ENCODE assay signal across 10 cellular contexts in genomic region chr18:28178720-28179119, GRCh38. TPM values are rescaled to one million over a fixed set of nuclear protein-coding genes. Genes with fewer than 3 reads are reported as not detected.
DNase-seq lines count a peak whose midpoint lies in the region; ATAC-seq, FAIRE-seq and TF ChIP-seq lines count a peak whose summit lies in the region.
"Had no signal": no experiment of that assay in that cellular context is flagged by ENCODE, and none has a peak within 500 bp of the region (broad histone marks: within the 10 kb centered on the region; RNA-seq: fewer than 3 reads in every experiment).

No MANE protein-coding gene starts in this region.

- H3K36me3 ChIP-seq in HUES64 (ENCODE audit: insufficient read depth, low read length) = no peaks in the 10 kb centered on the region
- no peaks in the 10 kb centered on the region for H3K36me3 ChIP-seq in endothelial cell of umbilical vein (ENCODE audit: control insufficient read depth in 2 of 2, extremely low read depth in 1 of 2, insufficient read depth in 2 of 2, low read length in 2 of 2)
- no peaks in the 10 kb centered on the region for H3K36me3 ChIP-seq in CD4-positive, alpha-beta memory T cell (ENCODE audit: insufficient read depth, low read length)

- H3K27me3 Mint-ChIP-seq in Calu3 (ENCODE audit: unreplicated experiment) = no peaks in the 10 kb centered on the region
- H3K27me3 Mint-ChIP-seq in neural crest cell (ENCODE audit: low read depth) = peaks cover 10% of the 10 kb centered on the region
- H3K27me3 Mint-ChIP-seq in CD4-positive, alpha-beta memory T cell = peaks cover 23 to 28% of the 10 kb centered on the region in 2 donors

- H3K9me3 ChIP-seq in HUES64 (ENCODE audit: insufficient read depth, low read depth, low read length) = no peaks in the 10 kb centered on the region
- no peaks in the 10 kb centered on the region for H3K9me3 ChIP-seq in endothelial cell of umbilical vein (replicated peaks; ENCODE audit: control insufficient read depth, insufficient read depth, low read length)
- no peaks in the 10 kb centered on the region for H3K9me3 ChIP-seq in CD4-positive, alpha-beta memory T cell (ENCODE audit: control insufficient read depth in 1 of 2, low read length in 2 of 2)

- H3K4me3 Mint-ChIP-seq in Calu3 (ENCODE audit: low read depth, unreplicated experiment) (peak overlapping the region; percentile 68), neural crest cell (peak overlapping the region; percentile 96)
- H3K4me3 Mint-ChIP-seq in CD4-positive, alpha-beta memory T cell = peak overlapping the region in 2 of 8 donors; percentile 59 to 60

- no peak for TF ChIP-seq POLR2A in endothelial cell of umbilical vein (IDR thresholded peaks at IDR 0.05; ENCODE audit: low read depth, low read length)

- peak overlapping the region; percentile 96 for H3K4me2 ChIP-seq in endothelial cell of umbilical vein (ENCODE audit: insufficient read depth, low read length)

- H3K4me1 ChIP-seq in HUES64 (ENCODE audit: insufficient read depth, low read length) (peaks cover 54% of the 10 kb centered on the region), endothelial cell of umbilical vein (ENCODE audit: control insufficient read depth, extremely low read depth, insufficient read depth, low read length) (peaks cover 21% of the 10 kb centered on the region)
- no peaks in the 10 kb centered on the region for H3K4me1 ChIP-seq in CD4-positive, alpha-beta memory T cell (ENCODE audit: insufficient read depth, low read length)

- ATAC-seq in GM18498 (IDR thresholded peaks at IDR 0.05; ENCODE audit: unreplicated experiment) = no peak

- H3K4me3 ChIP-seq in HUES64 (ENCODE audit: low read length) (peak overlapping the region; percentile 83), endothelial cell of umbilical vein (replicated peaks in 1 of 3; ENCODE audit: insufficient read depth in 1 of 3, low read depth in 1 of 3, low read length in 3 of 3) (peak overlapping the region in 2 of 3 experiments; percentile 50 to 98)
- no peak overlapping the region for H3K4me3 ChIP-seq in CD4-positive, alpha-beta memory T cell (ENCODE audit: low read length in 2 of 2)

- peaks cover 28% of the 10 kb centered on the region for H3K79me2 ChIP-seq in endothelial cell of umbilical vein (ENCODE audit: control insufficient read depth, insufficient read depth, low read length)

- H3K27me3 ChIP-seq in HUES64 (ENCODE audit: insufficient read depth, low read length) = peaks cover 44% of the 10 kb centered on the region
- H3K27me3 ChIP-seq in endothelial cell of umbilical vein (ENCODE audit: control insufficient read depth in 2 of 2, insufficient read depth in 2 of 2, low read length in 2 of 2) = peaks cover 0 to 1% of the 10 kb centered on the region in 2 experiments
- H3K27me3 ChIP-seq in CD4-positive, alpha-beta memory T cell (ENCODE audit: insufficient read depth, low read length) = no peaks in the 10 kb centered on the region

- H3K9me1 ChIP-seq in endothelial cell of umbilical vein (replicated peaks; ENCODE audit: control insufficient read depth, extremely low read depth, insufficient read depth, low read length) = no peaks in the 10 kb centered on the region

- FAIRE-seq in endothelial cell of umbilical vein (lab: Jason Lieb, UNC) = peak; percentile 61

- H3K4me1 Mint-ChIP-seq in Calu3 (ENCODE audit: low read depth, unreplicated experiment) = peaks cover 6% of the 10 kb centered on the region
- H3K4me1 Mint-ChIP-seq in neural crest cell = peaks cover 33% of the 10 kb centered on the region
- peaks cover 3 to 15% (median 7%) of the 10 kb centered on the region in 4 donors for H3K4me1 Mint-ChIP-seq in CD4-positive, alpha-beta memory T cell

- H3K27ac ChIP-seq in HUES64 (ENCODE audit: low read depth, low read length) (peak overlapping the region; percentile 86; the same call in 1 of the 2 replicates), endothelial cell of umbilical vein (ENCODE audit: insufficient read depth, low read depth, low read length) (no peak overlapping the region)
- H3K27ac ChIP-seq in CD4-positive, alpha-beta memory T cell (ENCODE audit: low read depth, low read length) = no peak overlapping the region

- 11% methylated on average over 5 of the region's 6 CpGs for WGBS in HUES64

- peak overlapping the region; percentile 98 for H2AFZ ChIP-seq in endothelial cell of umbilical vein (ENCODE audit: low read depth, low read length)

- dilution Hi-C loops in endothelial cell of umbilical vein (cut with MboI; ENCODE audit: extremely low pct_ligation_motif_present, low sequenced_read_pairs) = no loop called here

- POLR2A ChIA-PET in endothelial cell of umbilical vein (lab: Charles Lee) = no interaction called here
- POLR2A ChIA-PET in CD4-positive, alpha-beta memory T cell (lab: Charles Lee; ENCODE audit: partially characterized antibody) = no interaction called here

- CTCF ChIA-PET in Calu3 (lab: Charles Lee) = no interaction called here
- CTCF ChIA-PET in endothelial cell of umbilical vein (lab: Charles Lee) = interaction anchor here (0.8 to 2.7 kb wide), 4 partner anchors 9 to 573 kb away, joined by 3 to 13 read pairs (median 3); no protein-coding TSS in a partner anchor
- CTCF ChIA-PET in CD4-positive, alpha-beta memory T cell (lab: Charles Lee; ENCODE audit: partially characterized antibody) = no interaction called here

- TF ChIP-seq CTCF in Calu3 (IDR thresholded peaks at IDR 0.05; ENCODE audit: unreplicated experiment) (no peak), endothelial cell of umbilical vein (IDR thresholded peaks at IDR 0.05; ENCODE audit: extremely low read depth in 1 of 2, insufficient read depth in 1 of 2, low read depth in 1 of 2, low read length in 2 of 2) (no peak), neural crest cell (conservative IDR thresholded peaks at IDR 0.05) (no peak)

- no peaks in the 10 kb centered on the region for H4K20me1 ChIP-seq in endothelial cell of umbilical vein (replicated peaks; ENCODE audit: control insufficient read depth, extremely low read depth, insufficient read depth, low read length)

- DNase-seq in Calu3 (no peak), endothelial cell of umbilical vein (ENCODE audit: low read depth, low spot score) (peak; percentile 16), neural crest cell (ENCODE audit: low read depth, low spot score) (no peak), posterior cingulate gyrus (no peak)
- no peak for DNase-seq in activated naive CD4-positive, alpha-beta T cell treated with Interleukin-2 at 50 U/mL for 16 hours
- no peak for DNase-seq in CD4-positive, alpha-beta memory T cell
- DNase-seq: HCEC 1CT had no signal

- H3K27ac Mint-ChIP-seq in Calu3 (ENCODE audit: unreplicated experiment) = no peak overlapping the region
- H3K27ac Mint-ChIP-seq in neural crest cell (ENCODE audit: unreplicated experiment) = no peak overlapping the region
- H3K27ac Mint-ChIP-seq in CD4-positive, alpha-beta memory T cell = no peak overlapping the region

- peaks cover 8% of the 10 kb centered on the region for H3K9me3 Mint-ChIP-seq in Calu3 (ENCODE audit: low read depth, unreplicated experiment)
- no peaks in the 10 kb centered on the region for H3K9me3 Mint-ChIP-seq in neural crest cell
- peaks cover 0 to 31% (median 18%) of the 10 kb centered on the region in 8 donors for H3K9me3 Mint-ChIP-seq in CD4-positive, alpha-beta memory T cell

- H3K9ac ChIP-seq in HUES64 (ENCODE audit: low read depth, low read length) (peak overlapping the region; percentile 27), endothelial cell of umbilical vein (replicated peaks; ENCODE audit: extremely low read depth, insufficient read depth, low read length) (peak overlapping the region; percentile 83)

- peaks cover 14% of the 10 kb centered on the region for H3K36me3 Mint-ChIP-seq in Calu3 (ENCODE audit: insufficient read depth, unreplicated experiment)
- H3K36me3 Mint-ChIP-seq in neural crest cell (ENCODE audit: low read depth) = peaks cover 4% of the 10 kb centered on the region
- no peaks in the 10 kb centered on the region for H3K36me3 Mint-ChIP-seq in CD4-positive, alpha-beta memory T cell

- BruUV-seq in Calu3 (replicated peaks; lab: Mats Ljungman, UMichigan) (no TSS peak), endothelial cell of umbilical vein (replicated peaks; lab: Mats Ljungman, UMichigan) (no TSS peak)

- intact Hi-C loops in Calu3 (cut with micrococcal nuclease; ENCODE audit: unreplicated experiment) (no loop called here), endothelial cell of umbilical vein (cut with micrococcal nuclease) (loop anchor here (5.0 kb wide), 3 partner anchors 401 to 979 kb away; no protein-coding TSS in a partner anchor), posterior cingulate gyrus (cut with DNase I) (loop anchor here (5.0 to 10.0 kb wide), 3 partner anchors 91 to 574 kb away; no protein-coding TSS in a partner anchor)
- intact Hi-C loops in CD4-positive, alpha-beta memory T cell (cut with micrococcal nuclease) = no loop called here

TF ChIP-seq in endothelial cell of umbilical vein, 7 proteins besides CTCF, POLR2A, EP300 and RAD21:
- no peak for TF ChIP-seq GATA2 (IDR thresholded peaks at IDR 0.05; ENCODE audit: insufficient read depth, insufficient read length, low read depth, low read length)
- no peak for TF ChIP-seq JUN (IDR thresholded peaks at IDR 0.05; ENCODE audit: borderline replicate concordance, insufficient read depth, insufficient read length, low read depth)
- no peak for TF ChIP-seq FOS (IDR thresholded peaks at IDR 0.05; ENCODE audit: borderline replicate concordance, insufficient read depth, low read length)
- no peak for TF ChIP-seq EZH2 (IDR thresholded peaks at IDR 0.05; ENCODE audit: borderline replicate concordance, low read depth, low read length, severe bottlenecking)
- TF ChIP-seq POLR2AphosphoS5 (IDR thresholded peaks at IDR 0.05; ENCODE audit: insufficient read depth, low read depth, low read length) = no peak
- TF ChIP-seq MAX (IDR thresholded peaks at IDR 0.05; ENCODE audit: insufficient read depth, insufficient read length) = no peak
- TF ChIP-seq MYC (IDR thresholded peaks at IDR 0.05; ENCODE audit: low read depth, low read length) = no peak

RNA-seq across cellular contexts. Expression of gene CDH2, which starts 1.8 kb away (rescaled TPM):
- 1.5 and 2.3 TPM in 2 replicates for total RNA-seq in Calu3 (2022)
- polyA plus RNA-seq in HUES64 (2013, experiment 1 of 2) = 88.9 TPM
- polyA plus RNA-seq in HUES64 (2013, experiment 2 of 2) = 101 TPM
- total RNA-seq in endothelial cell of umbilical vein = 59.5 and 84.2 TPM in 2 replicates
- 34.6 and 37.6 TPM in 2 replicates for polyA plus RNA-seq in endothelial cell of umbilical vein
- 41.3 and 43.1 TPM in 2 replicates for polyA plus RNA-seq in endothelial cell of umbilical vein (2011; cell fraction: cytosol; rRNA removed)
- polyA plus RNA-seq in endothelial cell of umbilical vein (2011; cell fraction: nucleus; rRNA removed) = 33.1 and 45.9 TPM in 2 replicates
- polyA plus RNA-seq in endothelial cell of umbilical vein (2012) = 48.2 and 91.9 TPM in 2 replicates
- polyA minus RNA-seq in endothelial cell of umbilical vein = 108 and 120 TPM in 2 replicates
- polyA minus RNA-seq in endothelial cell of umbilical vein (2011; cell fraction: cytosol; rRNA and poly(A)+ RNA removed) = not detected
- polyA minus RNA-seq in endothelial cell of umbilical vein (2011; cell fraction: nucleus; rRNA and poly(A)+ RNA removed) = 55.3 and 76.3 TPM in 2 replicates
- total RNA-seq in neural crest cell = 234 and 238 TPM in 2 replicates
- total RNA-seq in CD4-positive, alpha-beta memory T cell = not detected
- not detected for polyA plus RNA-seq in CD4-positive, alpha-beta memory T cell
- total RNA-seq: OCI-LY7 had no signal

Comparison
In these comparisons a context has a peak if more than half of its experiments do, and no peak if none do; other contexts are left out.
1. H3K4me3 ChIP-seq: peak in HUES64 (single experiment) and endothelial cell of umbilical vein (2 of 3); none in CD4-positive, alpha-beta memory T cell (0 of 2).
2. RNA of gene CDH2, which starts 1.8 kb away (total RNA-seq): 234 to 238 TPM in neural crest cell and 59.5 to 84.2 TPM in endothelial cell of umbilical vein; 1.5 to 2.3 TPM in Calu3 and not detected in CD4-positive, alpha-beta memory T cell; every median in the first group is over 10 times any median in the second.
3. intact Hi-C loops: an anchor here in endothelial cell of umbilical vein (5.0 kb wide) and posterior cingulate gyrus (5.0 to 10.0 kb wide); none called in Calu3 and CD4-positive, alpha-beta memory T cell.